22 cellular contexts compared by ENCODE assay signal in the genomic region with DNA sequence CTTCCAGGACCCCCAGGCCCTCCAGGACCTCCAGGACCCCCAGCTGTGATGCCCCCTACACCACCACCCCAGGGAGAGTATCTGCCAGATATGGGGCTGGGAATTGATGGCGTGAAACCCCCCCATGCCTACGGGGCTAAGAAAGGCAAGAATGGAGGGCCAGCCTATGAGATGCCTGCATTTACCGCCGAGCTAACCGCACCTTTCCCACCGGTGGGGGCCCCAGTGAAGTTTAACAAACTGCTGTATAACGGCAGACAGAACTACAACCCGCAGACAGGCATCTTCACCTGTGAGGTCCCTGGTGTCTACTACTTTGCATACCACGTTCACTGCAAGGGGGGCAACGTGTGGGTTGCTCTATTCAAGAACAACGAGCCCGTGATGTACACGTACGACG.
"Had no signal": no experiment of that assay in that cellular context is flagged by ENCODE, and none has a peak within 500 bp of the region (broad histone marks: within the 10 kb centered on the region; RNA-seq: fewer than 3 reads in every experiment).

No MANE protein-coding gene starts in this region.

- DNase-seq: Kasumi-1, KG1, MM.1S, NCI-H1092 treated with DMSO at 0.1 percent for 48 hours, NCI-H1436, NCI-H187, NCI-H2029, NCI-H2081 treated with DMSO at 0.1 percent for 48 hours, NCI-H2171 treated with DMSO at 0.1 percent for 48 hours, NCI-H345, NCI-H446 treated with DMSO at 0.1 percent for 48 hours, NCI-H510A treated with DMSO at 0.1 percent for 48 hours, NCI-H69, NCI-H774, Right ventricle myocardium superior, RPMI8226, SIG-M5, SK-N-SH, SW 1271, T-cell had no signal

- H3K9me3 ChIP-seq: SJSA1, SK-N-SH had no signal

- H3K9ac ChIP-seq: SK-N-SH had no signal

- H3K4me1 Mint-ChIP-seq: T-cell had no signal

- H3K4me3 ChIP-seq: SJSA1 had no signal

- H3K27ac Mint-ChIP-seq: T-cell had no signal

- ATAC-seq: T-cell had no signal

- H3K4me3 Mint-ChIP-seq: T-cell had no signal

- FAIRE-seq: RCC 7860 had no signal

- H3K27me3 ChIP-seq: SJSA1 had no signal

- H3K36me3 Mint-ChIP-seq: T-cell had no signal

- H3K4me2 ChIP-seq: SK-N-SH had no signal

- H3K27ac ChIP-seq: SJSA1 had no signal

- H3K36me3 ChIP-seq: SJSA1 had no signal

- H3K4me1 ChIP-seq: SJSA1 had no signal
